In genomic region chr3:177191108-177191779, GRCh38 we compare ENCODE assay signal across 8 cellular contexts. TPM values are rescaled to one million over a fixed set of nuclear protein-coding genes. Genes with fewer than 3 reads are reported as not detected.
DNase-seq lines count a peak whose midpoint lies in the region; ATAC-seq, FAIRE-seq and TF ChIP-seq lines count a peak whose summit lies in the region.

No MANE protein-coding gene starts in this region.

- ATAC-seq in HG03432 (IDR thresholded peaks at IDR 0.05; ENCODE audit: unreplicated experiment) (peak; percentile 38), HG02571 (IDR thresholded peaks at IDR 0.05; ENCODE audit: unreplicated experiment) (no peak)
- no peak for ATAC-seq in activated T-helper 17 cell treated with anti-CD3 and anti-CD28 coated beads, Interleukin-2, amount 50 U/mL, for 72 hours (replicated peaks)
- no peak for ATAC-seq in naive thymus-derived CD8-positive, alpha-beta T cell

- H3K36me3 Mint-ChIP-seq in activated T-helper 17 cell treated with anti-CD3 and anti-CD28 coated beads, Interleukin-2, amount 50 U/mL, for 72 hours (ENCODE audit: low read depth), result peaks cover 53% of the 10 kb centered on the region
- H3K36me3 Mint-ChIP-seq in naive thymus-derived CD8-positive, alpha-beta T cell, result peaks cover 0 to 8% (median 8%) of the 10 kb centered on the region in 3 donors

- TF ChIP-seq POLR2A in GM12892 (IDR thresholded peaks at IDR 0.05; ENCODE audit: low read depth, low read length), result no peak

- H3K9ac ChIP-seq in kidney (ENCODE audit: low read length in 2 of 2), result no peak overlapping the region

- peak overlapping the region; percentile 76 for H3K4me3 Mint-ChIP-seq in activated T-helper 17 cell treated with anti-CD3 and anti-CD28 coated beads, Interleukin-2, amount 50 U/mL, for 72 hours
- H3K4me3 Mint-ChIP-seq in naive thymus-derived CD8-positive, alpha-beta T cell, result peak overlapping the region in 9 of 10 donors; percentile 21 to 76 (median 44)

- H3K9me3 ChIP-seq in kidney (ENCODE audit: control insufficient read depth in 1 of 2, low read length in 2 of 2), result no peaks in the 10 kb centered on the region

- intact Hi-C loops in kidney (cut with DNase I), result loop anchor here (10.0 kb wide), 2 partner anchors 146 to 1134 kb away; no protein-coding TSS in a partner anchor

- H3K27ac Mint-ChIP-seq in activated T-helper 17 cell treated with anti-CD3 and anti-CD28 coated beads, Interleukin-2, amount 50 U/mL, for 72 hours, result peak overlapping the region; percentile 83
- H3K27ac Mint-ChIP-seq in naive thymus-derived CD8-positive, alpha-beta T cell, result peak overlapping the region; percentile 16 to 89 (median 59)

- H3K27ac ChIP-seq in kidney (ENCODE audit: low read depth in 2 of 2, low read length in 2 of 2), result no peak overlapping the region

- H3K4me1 ChIP-seq in kidney (ENCODE audit: control insufficient read depth in 1 of 2, insufficient read depth in 1 of 2, low read depth in 1 of 2, low read length in 2 of 2), result peaks cover 2 to 30% of the 10 kb centered on the region in 2 donors

- no peaks in the 10 kb centered on the region for H3K27me3 Mint-ChIP-seq in activated T-helper 17 cell treated with anti-CD3 and anti-CD28 coated beads, Interleukin-2, amount 50 U/mL, for 72 hours
- no peaks in the 10 kb centered on the region for H3K27me3 Mint-ChIP-seq in naive thymus-derived CD8-positive, alpha-beta T cell

- H3K4me1 Mint-ChIP-seq in activated T-helper 17 cell treated with anti-CD3 and anti-CD28 coated beads, Interleukin-2, amount 50 U/mL, for 72 hours, result peaks cover 48% of the 10 kb centered on the region
- peaks cover 29 to 75% (median 70%) of the 10 kb centered on the region in 4 donors for H3K4me1 Mint-ChIP-seq in naive thymus-derived CD8-positive, alpha-beta T cell

- FAIRE-seq in GM12892 (lab: Jason Lieb, UNC) (peak; percentile 60), kidney (lab: Jason Lieb, UNC) (no peak)

- no peaks in the 10 kb centered on the region for H3K36me3 ChIP-seq in kidney (ENCODE audit: control insufficient read depth in 1 of 2, insufficient read depth in 2 of 2, low read length in 2 of 2)

- no peak overlapping the region for H3K4me3 ChIP-seq in kidney (ENCODE audit: low read length in 2 of 2)

- H3K9me3 Mint-ChIP-seq in activated T-helper 17 cell treated with anti-CD3 and anti-CD28 coated beads, Interleukin-2, amount 50 U/mL, for 72 hours, result no peaks in the 10 kb centered on the region
- no peaks in the 10 kb centered on the region for H3K9me3 Mint-ChIP-seq in naive thymus-derived CD8-positive, alpha-beta T cell

- DNase-seq in GM12892 (ENCODE audit: insufficient read length) (no peak), DMS114 treated with DMSO at 0.1 percent for 48 hours (lab: John Stamatoyannopoulos, UW; ENCODE audit: unreplicated experiment) (no peak), kidney (no peak), NCI-H345 (lab: John Stamatoyannopoulos, UW) (no peak)
- no peak for DNase-seq in naive thymus-derived CD8-positive, alpha-beta T cell

- POLR2A ChIA-PET in naive thymus-derived CD8-positive, alpha-beta T cell (lab: Charles Lee), result interaction anchor here (8.4 kb wide), 1 partner anchor 168 kb away, joined by 255 read pairs; no protein-coding TSS in a partner anchor

- no peak for TF ChIP-seq CTCF in kidney (IDR thresholded peaks at IDR 0.05; ENCODE audit: borderline replicate concordance, extremely low read depth, insufficient read depth)

RNA-seq across cellular contexts. Expression of gene TBL1XR1, which starts 6.0 kb away (rescaled TPM):
- 44.8 TPM for polyA plus RNA-seq in GM12892 (2012; ENCODE audit: missing spikeins)
- 100 to 1,000 TPM; 131 to 180 TPM for total RNA-seq in activated T-helper 17 cell treated with anti-CD3 and anti-CD28 coated beads, Interleukin-2, amount 50 U/mL, for 72 hours
- total RNA-seq in naive thymus-derived CD8-positive, alpha-beta T cell, result 100 to 1,000 TPM; 138 to 160 TPM
- polyA plus RNA-seq in naive thymus-derived CD8-positive, alpha-beta T cell, result 10 to 100 TPM; 23.4 to 34.7 (median 33.7) TPM
- 205 TPM for total RNA-seq in kidney
- 31.3 TPM for polyA plus RNA-seq in kidney (ENCODE audit: insufficient read depth, low read depth, low replicate concordance)
